1 cellular context compared by ENCODE assay signal in the genomic region with DNA sequence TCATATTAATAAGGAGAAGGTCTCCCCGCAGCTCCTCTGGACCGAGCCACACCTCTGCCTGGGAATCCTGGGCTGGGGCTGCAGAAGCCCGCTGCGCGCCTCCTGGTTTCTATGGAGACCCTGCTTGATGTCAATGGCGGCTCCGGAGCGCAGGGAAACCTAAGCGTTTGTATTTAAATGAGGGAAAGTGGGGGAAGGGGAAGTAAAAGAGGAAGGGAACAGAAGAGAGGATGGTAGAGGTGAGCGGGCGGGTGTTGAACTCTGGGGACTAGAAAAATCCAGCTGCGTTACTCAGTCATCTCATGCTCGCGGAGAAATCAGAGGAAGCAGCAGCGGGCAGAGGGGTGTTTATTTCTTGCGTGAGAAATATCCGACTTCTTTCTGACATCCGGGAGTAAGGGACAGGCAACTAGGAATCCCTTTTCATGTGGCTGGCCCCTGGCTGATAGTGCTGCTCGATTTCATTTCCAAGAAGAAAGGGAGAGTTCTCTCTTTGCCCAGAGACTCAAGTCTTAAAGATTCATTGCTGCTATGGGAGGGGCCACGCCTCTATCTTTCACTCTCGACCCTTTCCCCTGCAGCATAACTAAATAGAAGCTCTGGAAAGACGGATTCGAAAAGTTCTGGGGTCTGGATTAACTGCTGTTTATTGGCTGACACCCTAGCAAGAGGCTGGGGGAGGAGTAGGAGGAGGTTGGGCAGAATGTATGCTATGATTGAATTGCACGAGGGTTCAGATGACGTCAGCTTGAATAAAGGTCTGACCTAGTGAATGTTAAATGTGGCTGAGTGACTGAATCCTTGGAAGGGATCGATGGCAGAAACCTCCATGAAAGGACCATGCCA.
TF ChIP-seq lines count a peak whose summit lies in the region.

No MANE protein-coding gene starts in this region.

TF ChIP-seq in HEK293, 187 proteins besides CTCF, POLR2A, EP300 and RAD21 (continued from another document):
- TF ChIP-seq, protein P1, sequence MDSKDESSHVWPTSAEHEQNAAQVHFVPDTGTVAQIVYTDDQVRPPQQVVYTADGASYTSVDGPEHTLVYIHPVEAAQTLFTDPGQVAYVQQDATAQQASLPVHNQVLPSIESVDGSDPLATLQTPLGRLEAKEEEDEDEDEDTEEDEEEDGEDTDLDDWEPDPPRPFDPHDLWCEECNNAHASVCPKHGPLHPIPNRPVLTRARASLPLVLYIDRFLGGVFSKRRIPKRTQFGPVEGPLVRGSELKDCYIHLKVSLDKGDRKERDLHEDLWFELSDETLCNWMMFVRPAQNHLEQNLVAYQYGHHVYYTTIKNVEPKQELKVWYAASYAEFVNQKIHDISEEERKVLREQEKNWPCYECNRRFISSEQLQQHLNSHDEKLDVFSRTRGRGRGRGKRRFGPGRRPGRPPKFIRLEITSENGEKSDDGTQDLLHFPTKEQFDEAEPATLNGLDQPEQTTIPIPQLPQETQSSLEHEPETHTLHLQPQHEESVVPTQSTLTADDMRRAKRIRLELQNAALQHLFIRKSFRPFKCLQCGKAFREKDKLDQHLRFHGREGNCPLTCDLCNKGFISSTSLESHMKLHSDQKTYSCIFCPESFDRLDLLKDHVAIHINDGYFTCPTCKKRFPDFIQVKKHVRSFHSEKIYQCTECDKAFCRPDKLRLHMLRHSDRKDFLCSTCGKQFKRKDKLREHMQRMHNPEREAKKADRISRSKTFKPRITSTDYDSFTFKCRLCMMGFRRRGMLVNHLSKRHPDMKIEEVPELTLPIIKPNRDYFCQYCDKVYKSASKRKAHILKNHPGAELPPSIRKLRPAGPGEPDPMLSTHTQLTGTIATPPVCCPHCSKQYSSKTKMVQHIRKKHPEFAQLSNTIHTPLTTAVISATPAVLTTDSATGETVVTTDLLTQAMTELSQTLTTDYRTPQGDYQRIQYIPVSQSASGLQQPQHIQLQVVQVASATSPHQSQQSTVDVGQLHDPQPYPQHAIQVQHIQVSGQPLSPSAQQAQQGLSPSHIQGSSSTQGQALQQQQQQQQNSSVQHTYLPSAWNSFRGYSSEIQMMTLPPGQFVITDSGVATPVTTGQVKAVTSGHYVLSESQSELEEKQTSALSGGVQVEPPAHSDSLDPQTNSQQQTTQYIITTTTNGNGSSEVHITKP (tag by site-specific recombination; IDR thresholded peaks at IDR 0.05), result peak; percentile 75
- TF ChIP-seq TCF7L2 (IDR thresholded peaks at IDR 0.05; ENCODE audit: borderline replicate concordance, low read depth, low read length) (no peak), ZNF830 (tag by site-specific recombination; IDR thresholded peaks at IDR 0.05; ENCODE audit: low read depth) (no peak), ZNF202 (tag by site-specific recombination; IDR thresholded peaks at IDR 0.05; ENCODE audit: borderline replicate concordance) (no peak), ZBTB44 (tag by site-specific recombination; IDR thresholded peaks at IDR 0.05) (no peak), ZNF560 (tag by site-specific recombination; IDR thresholded peaks at IDR 0.05; ENCODE audit: borderline replicate concordance) (no peak), ZNF610 (tag by site-specific recombination; IDR thresholded peaks at IDR 0.05; ENCODE audit: borderline replicate concordance) (no peak), REPIN1 (tag by site-specific recombination; IDR thresholded peaks at IDR 0.05; ENCODE audit: low read depth) (no peak), ZNF174 (tag by site-specific recombination; IDR thresholded peaks at IDR 0.05) (no peak), ZNF292 (tag by site-specific recombination; IDR thresholded peaks at IDR 0.05; ENCODE audit: borderline replicate concordance, low read depth) (no peak), ZBTB20 (tag by site-specific recombination; IDR thresholded peaks at IDR 0.05) (no peak), ZNF274 (IDR thresholded peaks at IDR 0.05; ENCODE audit: low read length) (no peak), ZNF274 (tag by site-specific recombination; IDR thresholded peaks at IDR 0.05; ENCODE audit: borderline replicate concordance) (no peak), ZNF629 (tag by site-specific recombination; IDR thresholded peaks at IDR 0.05) (peak; percentile 92), ZNF146 (tag by site-specific recombination; IDR thresholded peaks at IDR 0.05) (no peak), ZNF585B (tag by site-specific recombination; IDR thresholded peaks at IDR 0.05) (no peak), ZSCAN18 (tag by site-specific recombination; IDR thresholded peaks at IDR 0.05) (no peak)
- TF ChIP-seq, protein P2, sequence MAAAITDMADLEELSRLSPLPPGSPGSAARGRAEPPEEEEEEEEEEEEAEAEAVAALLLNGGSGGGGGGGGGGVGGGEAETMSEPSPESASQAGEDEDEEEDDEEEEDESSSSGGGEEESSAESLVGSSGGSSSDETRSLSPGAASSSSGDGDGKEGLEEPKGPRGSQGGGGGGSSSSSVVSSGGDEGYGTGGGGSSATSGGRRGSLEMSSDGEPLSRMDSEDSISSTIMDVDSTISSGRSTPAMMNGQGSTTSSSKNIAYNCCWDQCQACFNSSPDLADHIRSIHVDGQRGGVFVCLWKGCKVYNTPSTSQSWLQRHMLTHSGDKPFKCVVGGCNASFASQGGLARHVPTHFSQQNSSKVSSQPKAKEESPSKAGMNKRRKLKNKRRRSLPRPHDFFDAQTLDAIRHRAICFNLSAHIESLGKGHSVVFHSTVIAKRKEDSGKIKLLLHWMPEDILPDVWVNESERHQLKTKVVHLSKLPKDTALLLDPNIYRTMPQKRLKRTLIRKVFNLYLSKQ (tag by site-specific recombination; IDR thresholded peaks at IDR 0.05; ENCODE audit: borderline replicate concordance), result no peak
- TF ChIP-seq, protein P3, sequence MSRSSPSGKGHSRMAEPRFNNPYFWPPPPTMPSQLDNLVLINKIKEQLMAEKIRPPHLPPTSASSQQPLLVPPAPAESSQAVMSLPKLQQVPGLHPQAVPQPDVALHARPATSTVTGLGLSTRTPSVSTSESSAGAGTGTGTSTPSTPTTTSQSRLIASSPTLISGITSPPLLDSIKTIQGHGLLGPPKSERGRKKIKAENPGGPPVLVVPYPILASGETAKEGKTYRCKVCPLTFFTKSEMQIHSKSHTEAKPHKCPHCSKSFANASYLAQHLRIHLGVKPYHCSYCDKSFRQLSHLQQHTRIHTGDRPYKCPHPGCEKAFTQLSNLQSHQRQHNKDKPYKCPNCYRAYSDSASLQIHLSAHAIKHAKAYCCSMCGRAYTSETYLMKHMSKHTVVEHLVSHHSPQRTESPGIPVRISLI (tag by site-specific recombination; IDR thresholded peaks at IDR 0.05), result no peak
- TF ChIP-seq, protein P4, sequence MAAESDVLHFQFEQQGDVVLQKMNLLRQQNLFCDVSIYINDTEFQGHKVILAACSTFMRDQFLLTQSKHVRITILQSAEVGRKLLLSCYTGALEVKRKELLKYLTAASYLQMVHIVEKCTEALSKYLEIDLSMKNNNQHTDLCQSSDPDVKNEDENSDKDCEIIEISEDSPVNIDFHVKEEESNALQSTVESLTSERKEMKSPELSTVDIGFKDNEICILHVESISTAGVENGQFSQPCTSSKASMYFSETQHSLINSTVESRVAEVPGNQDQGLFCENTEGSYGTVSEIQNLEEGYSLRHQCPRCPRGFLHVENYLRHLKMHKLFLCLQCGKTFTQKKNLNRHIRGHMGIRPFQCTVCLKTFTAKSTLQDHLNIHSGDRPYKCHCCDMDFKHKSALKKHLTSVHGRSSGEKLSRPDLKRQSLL (tag by site-specific recombination; IDR thresholded peaks at IDR 0.05), result no peak; the same call in 1 of the 2 replicates
- TF ChIP-seq, protein P5, sequence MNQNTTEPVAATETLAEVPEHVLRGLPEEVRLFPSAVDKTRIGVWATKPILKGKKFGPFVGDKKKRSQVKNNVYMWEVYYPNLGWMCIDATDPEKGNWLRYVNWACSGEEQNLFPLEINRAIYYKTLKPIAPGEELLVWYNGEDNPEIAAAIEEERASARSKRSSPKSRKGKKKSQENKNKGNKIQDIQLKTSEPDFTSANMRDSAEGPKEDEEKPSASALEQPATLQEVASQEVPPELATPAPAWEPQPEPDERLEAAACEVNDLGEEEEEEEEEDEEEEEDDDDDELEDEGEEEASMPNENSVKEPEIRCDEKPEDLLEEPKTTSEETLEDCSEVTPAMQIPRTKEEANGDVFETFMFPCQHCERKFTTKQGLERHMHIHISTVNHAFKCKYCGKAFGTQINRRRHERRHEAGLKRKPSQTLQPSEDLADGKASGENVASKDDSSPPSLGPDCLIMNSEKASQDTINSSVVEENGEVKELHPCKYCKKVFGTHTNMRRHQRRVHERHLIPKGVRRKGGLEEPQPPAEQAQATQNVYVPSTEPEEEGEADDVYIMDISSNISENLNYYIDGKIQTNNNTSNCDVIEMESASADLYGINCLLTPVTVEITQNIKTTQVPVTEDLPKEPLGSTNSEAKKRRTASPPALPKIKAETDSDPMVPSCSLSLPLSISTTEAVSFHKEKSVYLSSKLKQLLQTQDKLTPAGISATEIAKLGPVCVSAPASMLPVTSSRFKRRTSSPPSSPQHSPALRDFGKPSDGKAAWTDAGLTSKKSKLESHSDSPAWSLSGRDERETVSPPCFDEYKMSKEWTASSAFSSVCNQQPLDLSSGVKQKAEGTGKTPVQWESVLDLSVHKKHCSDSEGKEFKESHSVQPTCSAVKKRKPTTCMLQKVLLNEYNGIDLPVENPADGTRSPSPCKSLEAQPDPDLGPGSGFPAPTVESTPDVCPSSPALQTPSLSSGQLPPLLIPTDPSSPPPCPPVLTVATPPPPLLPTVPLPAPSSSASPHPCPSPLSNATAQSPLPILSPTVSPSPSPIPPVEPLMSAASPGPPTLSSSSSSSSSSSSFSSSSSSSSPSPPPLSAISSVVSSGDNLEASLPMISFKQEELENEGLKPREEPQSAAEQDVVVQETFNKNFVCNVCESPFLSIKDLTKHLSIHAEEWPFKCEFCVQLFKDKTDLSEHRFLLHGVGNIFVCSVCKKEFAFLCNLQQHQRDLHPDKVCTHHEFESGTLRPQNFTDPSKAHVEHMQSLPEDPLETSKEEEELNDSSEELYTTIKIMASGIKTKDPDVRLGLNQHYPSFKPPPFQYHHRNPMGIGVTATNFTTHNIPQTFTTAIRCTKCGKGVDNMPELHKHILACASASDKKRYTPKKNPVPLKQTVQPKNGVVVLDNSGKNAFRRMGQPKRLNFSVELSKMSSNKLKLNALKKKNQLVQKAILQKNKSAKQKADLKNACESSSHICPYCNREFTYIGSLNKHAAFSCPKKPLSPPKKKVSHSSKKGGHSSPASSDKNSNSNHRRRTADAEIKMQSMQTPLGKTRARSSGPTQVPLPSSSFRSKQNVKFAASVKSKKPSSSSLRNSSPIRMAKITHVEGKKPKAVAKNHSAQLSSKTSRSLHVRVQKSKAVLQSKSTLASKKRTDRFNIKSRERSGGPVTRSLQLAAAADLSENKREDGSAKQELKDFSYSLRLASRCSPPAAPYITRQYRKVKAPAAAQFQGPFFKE (tag by site-specific recombination; IDR thresholded peaks at IDR 0.05; ENCODE audit: borderline replicate concordance), result no peak
- TF ChIP-seq, protein P6, sequence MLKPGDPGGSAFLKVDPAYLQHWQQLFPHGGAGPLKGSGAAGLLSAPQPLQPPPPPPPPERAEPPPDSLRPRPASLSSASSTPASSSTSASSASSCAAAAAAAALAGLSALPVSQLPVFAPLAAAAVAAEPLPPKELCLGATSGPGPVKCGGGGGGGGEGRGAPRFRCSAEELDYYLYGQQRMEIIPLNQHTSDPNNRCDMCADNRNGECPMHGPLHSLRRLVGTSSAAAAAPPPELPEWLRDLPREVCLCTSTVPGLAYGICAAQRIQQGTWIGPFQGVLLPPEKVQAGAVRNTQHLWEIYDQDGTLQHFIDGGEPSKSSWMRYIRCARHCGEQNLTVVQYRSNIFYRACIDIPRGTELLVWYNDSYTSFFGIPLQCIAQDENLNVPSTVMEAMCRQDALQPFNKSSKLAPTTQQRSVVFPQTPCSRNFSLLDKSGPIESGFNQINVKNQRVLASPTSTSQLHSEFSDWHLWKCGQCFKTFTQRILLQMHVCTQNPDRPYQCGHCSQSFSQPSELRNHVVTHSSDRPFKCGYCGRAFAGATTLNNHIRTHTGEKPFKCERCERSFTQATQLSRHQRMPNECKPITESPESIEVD (tag by site-specific recombination; IDR thresholded peaks at IDR 0.05), result no peak
- TF ChIP-seq, protein P7, sequence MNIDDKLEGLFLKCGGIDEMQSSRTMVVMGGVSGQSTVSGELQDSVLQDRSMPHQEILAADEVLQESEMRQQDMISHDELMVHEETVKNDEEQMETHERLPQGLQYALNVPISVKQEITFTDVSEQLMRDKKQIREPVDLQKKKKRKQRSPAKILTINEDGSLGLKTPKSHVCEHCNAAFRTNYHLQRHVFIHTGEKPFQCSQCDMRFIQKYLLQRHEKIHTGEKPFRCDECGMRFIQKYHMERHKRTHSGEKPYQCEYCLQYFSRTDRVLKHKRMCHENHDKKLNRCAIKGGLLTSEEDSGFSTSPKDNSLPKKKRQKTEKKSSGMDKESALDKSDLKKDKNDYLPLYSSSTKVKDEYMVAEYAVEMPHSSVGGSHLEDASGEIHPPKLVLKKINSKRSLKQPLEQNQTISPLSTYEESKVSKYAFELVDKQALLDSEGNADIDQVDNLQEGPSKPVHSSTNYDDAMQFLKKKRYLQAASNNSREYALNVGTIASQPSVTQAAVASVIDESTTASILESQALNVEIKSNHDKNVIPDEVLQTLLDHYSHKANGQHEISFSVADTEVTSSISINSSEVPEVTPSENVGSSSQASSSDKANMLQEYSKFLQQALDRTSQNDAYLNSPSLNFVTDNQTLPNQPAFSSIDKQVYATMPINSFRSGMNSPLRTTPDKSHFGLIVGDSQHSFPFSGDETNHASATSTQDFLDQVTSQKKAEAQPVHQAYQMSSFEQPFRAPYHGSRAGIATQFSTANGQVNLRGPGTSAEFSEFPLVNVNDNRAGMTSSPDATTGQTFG (tag by site-specific recombination; IDR thresholded peaks at IDR 0.05; ENCODE audit: borderline replicate concordance), result no peak
